Comparison of ENCODE assay signal across 31 cellular contexts in genomic region chr17:12605222-12605621, GRCh38.
A peak's percentile ranks its signal among the peaks of the same experiment; 100 is the strongest.
DNase-seq lines count a peak whose midpoint lies in the region; ATAC-seq, FAIRE-seq and TF ChIP-seq lines count a peak whose summit lies in the region.
"Had no signal": no experiment of that assay in that cellular context is flagged by ENCODE, and none has a peak within 500 bp of the region (broad histone marks: within the 10 kb centered on the region; RNA-seq: fewer than 3 reads in every experiment).

No MANE protein-coding gene starts in this region.

- DNase-seq in GM03348 (ENCODE audit: low spot score) = peak; percentile 54
- DNase-seq in adipocyte (ENCODE audit: low read depth) = peak; percentile 28
- peak; percentile 8 for DNase-seq in fibroblast of pulmonary artery (ENCODE audit: low read depth)
- peak; percentile 38 for DNase-seq in urothelium cell line (ENCODE audit: low spot score)
- no peak for DNase-seq in mesenteric fat pad (ENCODE audit: low spot score)
- DNase-seq in omental fat pad (ENCODE audit: low spot score) = no peak
- DNase-seq: ACHN; activated CD4-positive, alpha-beta T cell treated with anti-CD3 and anti-CD28 coated beads for 36 hours; activated CD8-positive, alpha-beta T cell treated with anti-CD3 and anti-CD28 coated beads, Interleukin-2, amount 10 ng/mL, durations not matched to agents 7 days and 5 days; amygdala; DMS153; effector CD8-positive, alpha-beta T cell; foreskin melanocyte; NCI-H1092; NCI-H1694; NCI-H446; NCI-H774; nephron progenitor cell; posterior cingulate gyrus; right cardiac atrium; stimulated activated CD4-positive, alpha-beta T cell treated with anti-CD3 and anti-CD28 coated beads, Interleukin-2, amount 100 ng/mL, for 48 hours; stomach; T1000; uterus had no signal

- H3K27me3 ChIP-seq in adipocyte (replicated peaks; ENCODE audit: control insufficient read depth, insufficient read depth, low read length) = no peaks in the 10 kb centered on the region
- H3K27me3 ChIP-seq: BLaER1, hepatocyte, stomach, uterus had no signal

- H3K9ac ChIP-seq in adipocyte (ENCODE audit: low read length) = no peak overlapping the region
- H3K9ac ChIP-seq: BLaER1 had no signal

- H3K4me1 ChIP-seq in adipocyte (ENCODE audit: control insufficient read depth, insufficient read depth, low read length) = no peaks in the 10 kb centered on the region
- H3K4me1 ChIP-seq: BLaER1, stomach, uterus had no signal

- TF ChIP-seq CTCF in fibroblast of pulmonary artery (IDR thresholded peaks at IDR 0.05; ENCODE audit: low read length, missing control alignments) (no peak), omental fat pad (IDR thresholded peaks at IDR 0.05) (no peak)

- FAIRE-seq in urothelium cell line (lab: Jason Lieb, UNC) = no peak
- FAIRE-seq: G401.6 had no signal

- no peaks in the 10 kb centered on the region for H3K9me3 ChIP-seq in adipocyte (ENCODE audit: control insufficient read depth, low read length)
- H3K9me3 ChIP-seq: BLaER1, stomach, uterus had no signal

- H3K4me3 ChIP-seq in adipocyte (ENCODE audit: low read length) = no peak overlapping the region
- no peak overlapping the region for H3K4me3 ChIP-seq in fibroblast of pulmonary artery (replicated peaks; ENCODE audit: low read depth, low read length)
- H3K4me3 ChIP-seq: BLaER1, coronary artery, hepatocyte, lung, stomach, uterus had no signal

- ATAC-seq in GM18498 (IDR thresholded peaks at IDR 0.05; ENCODE audit: unreplicated experiment) (no peak), omental fat pad (ENCODE audit: low FRiP score) (no peak)
- ATAC-seq: activated CD4-positive, alpha-beta T cell treated with anti-CD3 and anti-CD28 coated beads for 36 hours; activated CD8-positive, alpha-beta T cell treated with anti-CD3 and anti-CD28 coated beads, Interleukin-2, amount 10 ng/mL, durations not matched to agents 7 days and 5 days; activated T-helper 17 cell treated with anti-CD3 and anti-CD28 coated beads, Interleukin-2, amount 50 U/mL, for 72 hours; right cardiac atrium had no signal

- no peaks in the 10 kb centered on the region for H3K36me3 ChIP-seq in adipocyte (ENCODE audit: control insufficient read depth, insufficient read depth, low read length, severe bottlenecking)
- H3K36me3 ChIP-seq: BLaER1, stomach, uterus had no signal

Comparison
In these comparisons a context has a peak if more than half of its experiments do, and no peak if none do; other contexts are left out.
1. DNase-seq: peak in GM03348 (single experiment), adipocyte (single experiment), fibroblast of pulmonary artery (single experiment) and urothelium cell line (single experiment); none in mesenteric fat pad (single experiment) and omental fat pad (single experiment).